14 cellular contexts compared by ENCODE assay signal in the genomic region with DNA sequence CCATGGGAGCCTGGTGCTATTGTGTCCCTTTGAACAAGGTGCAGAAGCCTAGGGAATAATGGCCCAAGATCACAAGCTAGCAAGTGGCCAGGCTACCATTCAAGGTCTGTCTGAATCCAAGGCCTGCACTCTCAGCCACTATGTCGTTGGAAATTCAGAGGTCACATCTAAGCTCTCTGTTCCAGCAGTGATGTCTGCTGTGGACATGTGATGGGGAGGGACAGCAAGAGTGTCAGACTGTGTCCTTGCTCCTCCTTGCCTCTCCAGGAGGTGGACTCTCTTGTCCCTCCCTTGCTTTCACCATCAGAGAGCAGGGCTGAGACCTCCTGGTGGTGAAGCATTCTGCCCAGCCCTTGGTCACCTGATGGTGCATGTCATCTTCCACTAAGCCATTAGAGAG. TPM values are rescaled to one million over a fixed set of nuclear protein-coding genes. Genes with fewer than 3 reads are reported as not detected.
DNase-seq lines count a peak whose midpoint lies in the region; ATAC-seq and TF ChIP-seq lines count a peak whose summit lies in the region.
"Had no signal": no experiment of that assay in that cellular context is flagged by ENCODE, and none has a peak within 500 bp of the region (broad histone marks: within the 10 kb centered on the region; RNA-seq: fewer than 3 reads in every experiment).

No MANE protein-coding gene starts in this region.

- peaks cover 37% of the 10 kb centered on the region for H3K4me1 Mint-ChIP-seq in osteocyte (ENCODE audit: unreplicated experiment)

- no peak overlapping the region for H3K4me3 Mint-ChIP-seq in osteocyte (ENCODE audit: unreplicated experiment)

- TF ChIP-seq CTCF in HEK293 (tag by site-specific recombination; IDR thresholded peaks at IDR 0.05) (no peak), coronary artery (IDR thresholded peaks at IDR 0.05) (no peak), left lung (IDR thresholded peaks at IDR 0.05) (no peak), osteocyte (IDR thresholded peaks at IDR 0.05) (no peak)

- CTCF ChIA-PET in HEK293 (lab: Yijun Ruan, JAX) = interaction anchor here (0.6 to 3.1 kb wide), 2 partner anchors 13 to 120 kb away, joined by 3 to 16 read pairs; no protein-coding TSS in a partner anchor

- H3K4me2 ChIP-seq in BLaER1 treated with 17β-estradiol and CSF1 and Interleukin-3, amounts not matched to agents 10 nM and 100 nM = peak overlapping the region; percentile 73 to 99 (median 97)
- H3K4me2 ChIP-seq in trophoblast cell (ENCODE audit: low read length) = no peak overlapping the region

- no peak overlapping the region for H3K27ac Mint-ChIP-seq in osteocyte (ENCODE audit: unreplicated experiment)

- peaks cover 20% of the 10 kb centered on the region for H3K79me1 ChIP-seq in trophoblast cell (ENCODE audit: low read length)

- H3K4ac ChIP-seq in trophoblast cell (ENCODE audit: low read depth, low read length) = no peak overlapping the region

- no CpG with 5 or more reads among the region's 1 CpG for WGBS in trophoblast cell (ENCODE audit: extremely low coverage, insufficient coverage, insufficient read length)

- peaks cover 5% of the 10 kb centered on the region for H3K36me3 Mint-ChIP-seq in osteocyte (ENCODE audit: unreplicated experiment)

- DNase-seq in coronary artery (ENCODE audit: low spot score) = no peak
- no peak for DNase-seq in trophoblast cell
- DNase-seq in left lung = no peak
- DNase-seq in T-helper 9 cell = no peak
- no peak for DNase-seq in NCI-H524 (lab: John Stamatoyannopoulos, UW)
- no peak for DNase-seq in osteocyte (ENCODE audit: extremely low spot score, unreplicated experiment)
- DNase-seq: HCEC 1CT, hypothalamus, NCI-H146, NCI-H2227 treated with DMSO at 0.1 percent for 48 hours, nucleus accumbens had no signal

- H3K9me3 ChIP-seq in BLaER1 treated with 17β-estradiol and CSF1 and Interleukin-3, amounts not matched to agents 10 nM and 100 nM (replicated peaks in 1 of 11) = no peaks in the 10 kb centered on the region
- no peaks in the 10 kb centered on the region for H3K9me3 ChIP-seq in HEK293 (ENCODE audit: control insufficient read depth, insufficient read depth, low read depth, low read length)
- peaks cover 2% of the 10 kb centered on the region for H3K9me3 ChIP-seq in trophoblast cell (ENCODE audit: insufficient read depth, low read depth, low read length)
- no peaks in the 10 kb centered on the region for H3K9me3 ChIP-seq in left lung

- H3K9ac ChIP-seq in BLaER1 treated with 17β-estradiol and CSF1 and Interleukin-3, amounts not matched to agents 10 nM and 100 nM = peak overlapping the region in 7 of 11 experiments; percentile 28 to 80 (median 77); a peak in 8 of 22 replicates
- H3K9ac ChIP-seq in trophoblast cell (ENCODE audit: low read length) = no peak overlapping the region

- no peak for ATAC-seq in left lung
- ATAC-seq: activated T-helper 17 cell treated with anti-CD3 and anti-CD28 coated beads, Interleukin-2, amount 50 U/mL, for 72 hours had no signal

- intact Hi-C loops in left lung (cut with DNase I) = no loop called here

- H3K9me3 Mint-ChIP-seq in osteocyte (ENCODE audit: unreplicated experiment) = no peaks in the 10 kb centered on the region
- H3K9me3 Mint-ChIP-seq: activated T-helper 17 cell treated with anti-CD3 and anti-CD28 coated beads, Interleukin-2, amount 50 U/mL, for 72 hours had no signal

- H4K8ac ChIP-seq in trophoblast cell (ENCODE audit: low read depth, low read length) = no peak overlapping the region

- no peak overlapping the region for H3K23ac ChIP-seq in trophoblast cell (ENCODE audit: low read length)

- no peak overlapping the region for H2BK120ac ChIP-seq in trophoblast cell (ENCODE audit: insufficient read depth, low read length, poor library complexity)

- peak overlapping the region; percentile 10 for H4K91ac ChIP-seq in trophoblast cell (ENCODE audit: low read depth, low read length)

- no peak overlapping the region for H3K18ac ChIP-seq in trophoblast cell (ENCODE audit: low read length)

- no peak overlapping the region; a peak in 2 of 20 replicates for H3K4me3 ChIP-seq in BLaER1 treated with 17β-estradiol and CSF1 and Interleukin-3, amounts not matched to agents 10 nM and 100 nM
- H3K4me3 ChIP-seq in HEK293 (ENCODE audit: low read depth, low read length) (no peak overlapping the region), coronary artery (no peak overlapping the region), trophoblast cell (ENCODE audit: low read depth, low read length) (no peak overlapping the region), left lung (no peak overlapping the region)

- peaks cover 88 to 100% (median 98%) of the 10 kb centered on the region in 10 experiments for H3K4me1 ChIP-seq in BLaER1 treated with 17β-estradiol and CSF1 and Interleukin-3, amounts not matched to agents 10 nM and 100 nM
- peaks cover 16% of the 10 kb centered on the region for H3K4me1 ChIP-seq in HEK293 (ENCODE audit: control insufficient read depth, insufficient read depth, low read length)
- peaks cover 16 to 32% of the 10 kb centered on the region in 2 experiments for H3K4me1 ChIP-seq in trophoblast cell (ENCODE audit: control insufficient read depth in 1 of 2, insufficient read depth in 2 of 2, low read length in 2 of 2)
- peaks cover 55 to 84% of the 10 kb centered on the region in 2 donors for H3K4me1 ChIP-seq in left lung

- peaks cover 0 to 15% (median 0%) of the 10 kb centered on the region in 11 experiments; a peak in 3 of 22 replicates for H4K20me1 ChIP-seq in BLaER1 treated with 17β-estradiol and CSF1 and Interleukin-3, amounts not matched to agents 10 nM and 100 nM

- H4K12ac ChIP-seq in trophoblast cell (ENCODE audit: low read depth, low read length) = no peak overlapping the region

- peak overlapping the region; percentile 21 to 99 (median 90); a peak in 20 of 22 replicates for H3K27ac ChIP-seq in BLaER1 treated with 17β-estradiol and CSF1 and Interleukin-3, amounts not matched to agents 10 nM and 100 nM
- H3K27ac ChIP-seq in HEK293 (ENCODE audit: extremely low read depth, low read depth, low read length) = no peak overlapping the region
- H3K27ac ChIP-seq in coronary artery = peak overlapping the region; percentile 23 to 94
- H3K27ac ChIP-seq in trophoblast cell (ENCODE audit: low read depth, low read length) = no peak overlapping the region
- peak overlapping the region in 1 of 2 donors; percentile 94 for H3K27ac ChIP-seq in left lung

- H2AFZ ChIP-seq in trophoblast cell (ENCODE audit: insufficient read depth, low read length, poor library complexity) = no peak overlapping the region

- no peak overlapping the region for H2AK5ac ChIP-seq in trophoblast cell (ENCODE audit: low read length)

- no peak overlapping the region for H3K14ac ChIP-seq in trophoblast cell (ENCODE audit: low read length)

- H2BK12ac ChIP-seq in trophoblast cell (ENCODE audit: low read length) = no peak overlapping the region

- H3K27me3 ChIP-seq in BLaER1 treated with 17β-estradiol and CSF1 and Interleukin-3, amounts not matched to agents 10 nM and 100 nM = no peaks in the 10 kb centered on the region
- no peaks in the 10 kb centered on the region for H3K27me3 ChIP-seq in trophoblast cell (ENCODE audit: insufficient read depth, low read length)
- no peaks in the 10 kb centered on the region for H3K27me3 ChIP-seq in left lung

- no peak overlapping the region for H2BK5ac ChIP-seq in trophoblast cell (ENCODE audit: low read depth, low read length, poor library complexity)

- no peaks in the 10 kb centered on the region for H3K27me3 Mint-ChIP-seq in osteocyte (ENCODE audit: unreplicated experiment)
- H3K27me3 Mint-ChIP-seq: activated T-helper 17 cell treated with anti-CD3 and anti-CD28 coated beads, Interleukin-2, amount 50 U/mL, for 72 hours had no signal

- POLR2A ChIA-PET in HEK293 (lab: Yijun Ruan, JAX) = no interaction called here

- peaks cover 2% of the 10 kb centered on the region for H3K79me2 ChIP-seq in trophoblast cell (ENCODE audit: control insufficient read depth, insufficient read depth, low read length, poor library complexity)

- H3K36me3 ChIP-seq in BLaER1 treated with 17β-estradiol and CSF1 and Interleukin-3, amounts not matched to agents 10 nM and 100 nM = peaks cover 1 to 30% (median 20%) of the 10 kb centered on the region in 11 experiments; a peak in 19 of 22 replicates
- H3K36me3 ChIP-seq in HEK293 (ENCODE audit: control insufficient read depth in 2 of 2, insufficient read depth in 1 of 2, low read length in 2 of 2) (peaks cover under 1 to 43% of the 10 kb centered on the region in 2 experiments; a peak in 1 of 3 replicates), trophoblast cell (ENCODE audit: control insufficient read depth in 1 of 2, insufficient read depth in 2 of 2, low read length in 2 of 2) (peaks cover 2 to 8% of the 10 kb centered on the region in 2 experiments), left lung (peaks cover 0 to 22% of the 10 kb centered on the region in 2 donors)

TF ChIP-seq in HEK293, 187 proteins besides CTCF, POLR2A, EP300 and RAD21:
- TF ChIP-seq GLIS2 (tag by site-specific recombination; IDR thresholded peaks at IDR 0.05) (no peak), GLIS1 (tag by site-specific recombination; IDR thresholded peaks at IDR 0.05) (peak; percentile 66), ZNF324 (tag by site-specific recombination; IDR thresholded peaks at IDR 0.05) (no peak), ZNF184 (tag by site-specific recombination; IDR thresholded peaks at IDR 0.05) (no peak)

RNA-seq across cellular contexts. Expression of gene SUSD2, which starts 37.2 kb away (rescaled TPM):
- polyA plus RNA-seq in trophoblast cell (2013) = 36.0 and 40.8 TPM in 2 replicates
- total RNA-seq in left lung = 100 to 1,000 TPM in 1 of 2 donors, 10 to 100 TPM in 1; 63.2 to 374 TPM
- 4.2 and 4.5 TPM in 2 replicates for total RNA-seq in osteocyte

Comparison
In these comparisons a context has a peak if more than half of its experiments do, and no peak if none do; other contexts are left out.
1. H3K27ac ChIP-seq: peak in BLaER1 treated with 17β-estradiol and CSF1 and Interleukin-3, amounts not matched to agents 10 nM and 100 nM (11 of 11) and coronary artery (2 of 2); none in HEK293 (single experiment) and trophoblast cell (single experiment).
2. RNA of gene SUSD2, which starts 37.2 kb away (total RNA-seq): 63.2 to 374 TPM in left lung; 4.2 to 4.5 TPM in osteocyte; every median in the first group is over 10 times any median in the second.